13 cellular contexts compared by ENCODE assay signal in the genomic region with DNA sequence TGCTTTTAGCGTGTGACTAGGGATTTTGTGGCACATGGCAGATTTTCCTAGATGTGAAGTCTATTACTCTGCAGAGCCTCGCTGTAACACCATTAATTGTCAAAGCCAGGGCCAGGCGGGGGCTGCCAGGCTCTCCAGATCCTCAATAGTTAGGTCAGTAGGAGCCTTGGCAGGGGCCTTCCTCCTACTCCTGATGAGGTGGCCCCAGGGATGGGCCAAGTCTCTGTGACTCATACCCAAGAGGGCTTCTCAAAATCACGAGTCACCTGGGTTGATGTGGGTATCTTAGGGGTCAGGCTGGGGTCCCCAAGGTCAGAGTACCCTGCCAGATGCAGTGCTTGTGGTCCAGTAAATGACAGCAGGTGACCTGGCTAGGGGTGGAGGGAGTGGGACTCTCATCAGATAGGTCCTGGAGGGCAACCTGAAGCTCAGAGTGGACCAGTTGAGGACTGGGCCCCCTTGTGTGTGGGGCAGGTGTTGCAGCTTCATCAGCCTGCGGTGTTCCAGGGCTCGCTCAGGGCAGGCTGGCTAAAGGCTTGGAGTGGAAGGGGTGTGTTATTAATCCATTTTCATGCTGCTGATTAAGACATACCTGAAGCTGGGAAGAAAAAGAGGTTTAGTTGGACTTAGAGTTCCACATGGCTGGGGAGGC.
A peak's percentile ranks its signal among the peaks of the same experiment; 100 is the strongest.
DNase-seq lines count a peak whose midpoint lies in the region; ATAC-seq and TF ChIP-seq lines count a peak whose summit lies in the region.
"Had no signal": no experiment of that assay in that cellular context is flagged by ENCODE, and none has a peak within 500 bp of the region (broad histone marks: within the 10 kb centered on the region; RNA-seq: fewer than 3 reads in every experiment).

No MANE protein-coding gene starts in this region.

- H3K27me3 ChIP-seq in prostate gland (replicated peaks; ENCODE audit: insufficient read depth) = no peaks in the 10 kb centered on the region

- H3K27ac ChIP-seq in prostate gland = peak overlapping the region; percentile 97

- H3K4me1 ChIP-seq in prostate gland (replicated peaks) = peaks cover 30% of the 10 kb centered on the region

- H3K36me3 ChIP-seq in prostate gland = no peaks in the 10 kb centered on the region

- H3K4me3 ChIP-seq in prostate gland = no peak overlapping the region

- TF ChIP-seq POLR2A in prostate gland (IDR thresholded peaks at IDR 0.05) = no peak

- H3K9me3 ChIP-seq in prostate gland = no peaks in the 10 kb centered on the region

- TF ChIP-seq CTCF in prostate gland (IDR thresholded peaks at IDR 0.05) = peak in 1 of 4 experiments; percentile 15

- WGBS in prostate gland = 95% methylated on average over 6 of the region's 6 CpGs

- DNase-seq in NCI-H748 (lab: John Stamatoyannopoulos, UW; ENCODE audit: unreplicated experiment) (peak; percentile 8), NCI-H748 treated with DMSO at 0.1 percent for 48 hours (lab: John Stamatoyannopoulos, UW) (no peak), NCI-H226 (peak; percentile 33), prostate gland (ENCODE audit: low spot score) (no peak), SIG-M5 treated with dmso at 0.1 percent for 504 hours (lab: John Stamatoyannopoulos, UW; ENCODE audit: unreplicated experiment) (no peak), SIG-M5 (lab: John Stamatoyannopoulos, UW) (no peak), epidermal melanocyte (ENCODE audit: insufficient read length, low spot score) (no peak)
- DNase-seq: ACHN, anterior cingulate cortex, NCI-H146, Right ventricle myocardium superior had no signal

- intact Hi-C loops in prostate gland (cut with DNase I) = no loop called here

- ATAC-seq in esophagus mucosa = peak; percentile 8
- ATAC-seq: stimulated activated memory B cell treated with anti-CD40 and anti-IgM and Interleukin-4, amounts not matched to agents 10 μg/mL and 1 μg/mL and 100 μg/mL, for 72 hours had no signal

Comparison
In these comparisons a context has a peak if more than half of its experiments do, and no peak if none do; other contexts are left out.
1. DNase-seq: peak in NCI-H748 (single experiment) and NCI-H226 (single experiment); none in NCI-H748 treated with DMSO at 0.1 percent for 48 hours (single experiment), prostate gland (single experiment), SIG-M5 treated with dmso at 0.1 percent for 504 hours (single experiment), SIG-M5 (single experiment) and epidermal melanocyte (single experiment).